Comparison of ENCODE assay signal across 12 cellular contexts in genomic region chr11:10122337-10123197, GRCh38.
DNase-seq lines count a peak whose midpoint lies in the region; ATAC-seq and TF ChIP-seq lines count a peak whose summit lies in the region.
"Had no signal": no experiment of that assay in that cellular context is flagged by ENCODE, and none has a peak within 500 bp of the region (broad histone marks: within the 10 kb centered on the region; RNA-seq: fewer than 3 reads in every experiment).

No MANE protein-coding gene starts in this region.

- H3K9me3 Mint-ChIP-seq in chondrocyte (ENCODE audit: low read depth), result no peaks in the 10 kb centered on the region
- no peaks in the 10 kb centered on the region for H3K9me3 Mint-ChIP-seq in activated CD8-positive, alpha-beta memory T cell treated with anti-CD3 and anti-CD28 coated beads, Interleukin-2, amount 10 ng/mL, durations not matched to agents 7 days and 5 days (ENCODE audit: low read depth)

- ATAC-seq in omental fat pad (ENCODE audit: low FRiP score), result peak; percentile 82
- no peak for ATAC-seq in activated CD8-positive, alpha-beta memory T cell treated with anti-CD3 and anti-CD28 coated beads, Interleukin-2, amount 10 ng/mL, durations not matched to agents 7 days and 5 days
- ATAC-seq in HG03025 (IDR thresholded peaks at IDR 0.05; ENCODE audit: low FRiP score, unreplicated experiment), result no peak

- DNase-seq in Daoy (ENCODE audit: low read depth) (peak; percentile 38), KG1 (lab: John Stamatoyannopoulos, UW) (peak; percentile 25), chondrocyte (ENCODE audit: low spot score) (no peak), omental fat pad (ENCODE audit: low spot score) (no peak), DMS153 treated with DMSO at 0.1 percent for 48 hours (lab: John Stamatoyannopoulos, UW; ENCODE audit: unreplicated experiment) (no peak), NCI-H2227 treated with DMSO at 0.1 percent for 48 hours (lab: John Stamatoyannopoulos, UW) (no peak)
- DNase-seq in activated CD8-positive, alpha-beta memory T cell treated with anti-CD3 and anti-CD28 coated beads, Interleukin-2, amount 10 ng/mL, durations not matched to agents 7 days and 5 days, result no peak
- DNase-seq: activated naive CD8-positive, alpha-beta T cell treated with anti-CD3 and anti-CD28 coated beads, Interleukin-2, amount 10 ng/mL, durations not matched to agents 7 days and 5 days; NCI-H1930; T-helper 9 cell had no signal

- no peak overlapping the region for H3K4me3 Mint-ChIP-seq in chondrocyte (ENCODE audit: unreplicated experiment)
- no peak overlapping the region for H3K4me3 Mint-ChIP-seq in activated CD8-positive, alpha-beta memory T cell treated with anti-CD3 and anti-CD28 coated beads, Interleukin-2, amount 10 ng/mL, durations not matched to agents 7 days and 5 days
- H3K4me3 Mint-ChIP-seq: activated naive CD8-positive, alpha-beta T cell treated with anti-CD3 and anti-CD28 coated beads, Interleukin-2, amount 10 ng/mL, durations not matched to agents 7 days and 5 days had no signal

- H3K4me1 Mint-ChIP-seq in chondrocyte (ENCODE audit: low read depth), result peaks cover 54% of the 10 kb centered on the region
- peaks cover 3% of the 10 kb centered on the region for H3K4me1 Mint-ChIP-seq in activated CD8-positive, alpha-beta memory T cell treated with anti-CD3 and anti-CD28 coated beads, Interleukin-2, amount 10 ng/mL, durations not matched to agents 7 days and 5 days

- H3K27ac Mint-ChIP-seq in chondrocyte (ENCODE audit: unreplicated experiment), result peak overlapping the region; percentile 64
- no peak overlapping the region for H3K27ac Mint-ChIP-seq in activated CD8-positive, alpha-beta memory T cell treated with anti-CD3 and anti-CD28 coated beads, Interleukin-2, amount 10 ng/mL, durations not matched to agents 7 days and 5 days
- H3K27ac Mint-ChIP-seq: activated naive CD8-positive, alpha-beta T cell treated with anti-CD3 and anti-CD28 coated beads, Interleukin-2, amount 10 ng/mL, durations not matched to agents 7 days and 5 days; progenitor cell of endocrine pancreas had no signal

- CTCF ChIA-PET in activated CD8-positive, alpha-beta memory T cell treated with anti-CD3 and anti-CD28 coated beads, Interleukin-2, amount 10 ng/mL, durations not matched to agents 7 days and 5 days (lab: Charles Lee), result no interaction called here

- no peaks in the 10 kb centered on the region for H3K36me3 Mint-ChIP-seq in chondrocyte (ENCODE audit: low read depth)
- no peaks in the 10 kb centered on the region for H3K36me3 Mint-ChIP-seq in activated CD8-positive, alpha-beta memory T cell treated with anti-CD3 and anti-CD28 coated beads, Interleukin-2, amount 10 ng/mL, durations not matched to agents 7 days and 5 days
- H3K36me3 Mint-ChIP-seq: activated naive CD8-positive, alpha-beta T cell treated with anti-CD3 and anti-CD28 coated beads, Interleukin-2, amount 10 ng/mL, durations not matched to agents 7 days and 5 days had no signal

- TF ChIP-seq CTCF in chondrocyte (IDR thresholded peaks at IDR 0.05) (no peak), omental fat pad (IDR thresholded peaks at IDR 0.05) (no peak)

- H3K27me3 Mint-ChIP-seq in chondrocyte (ENCODE audit: low read depth), result no peaks in the 10 kb centered on the region
- no peaks in the 10 kb centered on the region for H3K27me3 Mint-ChIP-seq in activated CD8-positive, alpha-beta memory T cell treated with anti-CD3 and anti-CD28 coated beads, Interleukin-2, amount 10 ng/mL, durations not matched to agents 7 days and 5 days
- H3K27me3 Mint-ChIP-seq: activated naive CD8-positive, alpha-beta T cell treated with anti-CD3 and anti-CD28 coated beads, Interleukin-2, amount 10 ng/mL, durations not matched to agents 7 days and 5 days; progenitor cell of endocrine pancreas had no signal

Comparison
In these comparisons a context has a peak if more than half of its experiments do, and no peak if none do; other contexts are left out.
1. DNase-seq: peak in Daoy (single experiment) and KG1 (single experiment); none in chondrocyte (single experiment), omental fat pad (single experiment), DMS153 treated with DMSO at 0.1 percent for 48 hours (single experiment), NCI-H2227 treated with DMSO at 0.1 percent for 48 hours (single experiment) and activated CD8-positive, alpha-beta memory T cell treated with anti-CD3 and anti-CD28 coated beads, Interleukin-2, amount 10 ng/mL, durations not matched to agents 7 days and 5 days (single experiment).